In the genomic region with DNA sequence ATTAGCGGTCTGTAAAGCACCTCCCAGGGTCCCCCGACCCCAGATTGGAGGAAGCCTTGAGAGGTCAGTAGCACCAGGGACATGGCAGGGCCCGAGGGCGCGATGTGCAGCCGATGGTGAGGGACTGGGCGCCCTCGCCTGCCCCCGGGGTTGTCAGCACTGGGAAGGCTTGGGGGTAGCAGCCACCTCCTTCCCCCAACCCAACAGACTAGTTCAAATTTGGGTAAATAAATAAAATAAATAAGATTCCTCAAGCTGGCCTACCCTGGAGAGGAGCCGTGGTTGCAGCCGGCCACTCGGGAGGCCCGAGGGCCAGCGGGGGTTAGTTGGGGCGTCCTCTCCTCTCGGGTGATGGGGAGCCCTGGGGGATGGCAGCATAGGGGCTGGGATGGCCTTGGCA, we compare ENCODE assay signal across 42 cellular contexts. TPM values are rescaled to one million over a fixed set of nuclear protein-coding genes. Genes with fewer than 3 reads are reported as not detected.
"Had no signal": no experiment of that assay in that cellular context is flagged by ENCODE, and none has a peak within 500 bp of the region (broad histone marks: within the 10 kb centered on the region; RNA-seq: fewer than 3 reads in every experiment).

No MANE protein-coding gene starts in this region.

- ATAC-seq: activated naive CD4-positive, alpha-beta T cell treated with anti-CD3 and anti-CD28 coated beads, Interleukin-2, amount 50 U/mL, for 72 hours; activated naive CD8-positive, alpha-beta T cell treated with anti-CD3 and anti-CD28 coated beads, Interleukin-2, amount 50 U/mL, for 24 hours; activated T-cell treated with anti-CD3 and anti-CD28 coated beads, Interleukin-2, amount 50 U/mL, for 4 hours; activated T-cell treated with anti-CD3 and anti-CD28 coated beads, Interleukin-2, amount 50 U/mL, for 72 hours; activated T-helper 17 cell treated with anti-CD3 and anti-CD28 coated beads, Interleukin-2, amount 50 U/mL, for 72 hours; body of pancreas had no signal

- DNase-seq: activated effector memory CD4-positive, alpha-beta T cell treated with anti-CD3 and anti-CD28 coated beads, Interleukin-2, amount 50 U/mL, for 16 hours; activated effector memory CD4-positive, alpha-beta T cell treated with Interleukin-2 at 50 U/mL for 16 hours; activated gamma-delta T cell; activated gamma-delta T cell treated with Interleukin-2 at 50 U/mL for 16 hours; activated naive CD4-positive, alpha-beta T cell; activated naive CD4-positive, alpha-beta T cell treated with anti-CD3 and anti-CD28 coated beads for 36 hours; activated naive CD4-positive, alpha-beta T cell treated with anti-CD3 and anti-CD28 coated beads, Interleukin-2, amount 10 ng/mL, durations not matched to agents 7 days and 5 days; activated naive CD4-positive, alpha-beta T cell treated with anti-CD3 and anti-CD28 coated beads, Interleukin-2, amount 50 U/mL, for 16 hours; activated naive CD4-positive, alpha-beta T cell treated with Interleukin-2 at 50 U/mL for 16 hours; activated naive CD8-positive, alpha-beta T cell treated with anti-CD3 and anti-CD28 coated beads for 36 hours; activated naive CD8-positive, alpha-beta T cell treated with anti-CD3 and anti-CD28 coated beads, Interleukin-2, amount 10 ng/mL, durations not matched to agents 7 days and 5 days; activated naive CD8-positive, alpha-beta T cell treated with anti-CD3 and anti-CD28 coated beads, Interleukin-2, amount 50 U/mL, for 24 hours; activated T-cell treated with anti-CD3 and anti-CD28 coated beads for 4 hours; activated T-cell treated with anti-CD3 and anti-CD28 coated beads, Interleukin-2, amount 50 U/mL, for 1 hour; activated T-cell treated with anti-CD3 and anti-CD28 coated beads, Interleukin-2, amount 50 U/mL, for 24 hours; activated T-cell treated with anti-CD3 and anti-CD28 coated beads, Interleukin-2, amount 50 U/mL, for 4 hours; activated T-cell treated with anti-CD3 and anti-CD28 coated beads, Interleukin-2, amount 50 U/mL, for 48 hours; activated T-cell treated with anti-CD3 and anti-CD28 coated beads, Interleukin-2, amount 50 U/mL, for 72 hours; adrenal gland; amniotic stem cell; amygdala; anterior cingulate cortex; aorta; body of pancreas; brain microvascular endothelial cell; central memory CD4-positive, alpha-beta T cell; cerebellar nuclear complex had no signal

- H3K9me3 ChIP-seq: adrenal gland, ascending aorta, body of pancreas, breast epithelium had no signal

- H3K4me3 ChIP-seq: adrenal gland, ascending aorta, body of pancreas, breast epithelium, cardiac muscle cell had no signal

- H3K27ac ChIP-seq: adrenal gland, ascending aorta, body of pancreas, brain microvascular endothelial cell, breast epithelium, cardiac muscle cell had no signal

- H3K36me3 Mint-ChIP-seq: activated naive CD4-positive, alpha-beta T cell treated with anti-CD3 and anti-CD28 coated beads, Interleukin-2, amount 10 ng/mL, durations not matched to agents 7 days and 5 days; activated naive CD4-positive, alpha-beta T cell treated with anti-CD3 and anti-CD28 coated beads, Interleukin-2, amount 50 U/mL, for 24 hours; activated naive CD4-positive, alpha-beta T cell treated with anti-CD3 and anti-CD28 coated beads, Interleukin-2, amount 50 U/mL, for 72 hours; activated naive CD8-positive, alpha-beta T cell; activated naive CD8-positive, alpha-beta T cell treated with anti-CD3 and anti-CD28 coated beads for 36 hours; activated naive CD8-positive, alpha-beta T cell treated with anti-CD3 and anti-CD28 coated beads, Interleukin-2, amount 10 ng/mL, durations not matched to agents 7 days and 5 days; brain had no signal

- H3K9me3 Mint-ChIP-seq: activated naive CD4-positive, alpha-beta T cell treated with anti-CD3 and anti-CD28 coated beads for 36 hours; activated naive CD4-positive, alpha-beta T cell treated with anti-CD3 and anti-CD28 coated beads, Interleukin-2, amount 10 ng/mL, durations not matched to agents 7 days and 5 days; activated naive CD4-positive, alpha-beta T cell treated with anti-CD3 and anti-CD28 coated beads, Interleukin-2, amount 50 U/mL, for 24 hours; activated naive CD4-positive, alpha-beta T cell treated with anti-CD3 and anti-CD28 coated beads, Interleukin-2, amount 50 U/mL, for 72 hours; activated naive CD8-positive, alpha-beta T cell treated with anti-CD3 and anti-CD28 coated beads for 36 hours; activated naive CD8-positive, alpha-beta T cell treated with anti-CD3 and anti-CD28 coated beads, Interleukin-2, amount 10 ng/mL, durations not matched to agents 7 days and 5 days; activated naive CD8-positive, alpha-beta T cell treated with anti-CD3 and anti-CD28 coated beads, Interleukin-2, amount 50 U/mL, for 24 hours; activated T-cell treated with anti-CD3 and anti-CD28 coated beads, Interleukin-2, amount 50 U/mL, for 24 hours; activated T-cell treated with anti-CD3 and anti-CD28 coated beads, Interleukin-2, amount 50 U/mL, for 4 hours; activated T-cell treated with anti-CD3 and anti-CD28 coated beads, Interleukin-2, amount 50 U/mL, for 72 hours; activated T-helper 1 cell treated with anti-CD3 and anti-CD28 coated beads, Interleukin-12 subunit alpha, Interleukin-12 subunit beta, Interleukin-2, Interleukin-4 antibody, amounts not matched to agents 30 ng/mL and 10 ng/mL and 1 ng/mL, durations not matched to agents 14 hours and 24 hours and 36 hours; activated T-helper 17 cell treated with anti-CD3 and anti-CD28 coated beads, Interleukin-2, amount 50 U/mL, for 72 hours; activated T-helper 2 cell treated with anti-CD3 and anti-CD28 coated beads, Interferon-gamma antibody, Interleukin-2, Interleukin-4, amounts not matched to agents 10 μg/mL and 5 μg/mL and 100 μg/mL, durations not matched to agents 14 hours and 24 hours and 36 hours; brain; central memory CD8-positive, alpha-beta T cell had no signal

- H3K4me3 Mint-ChIP-seq: activated naive CD4-positive, alpha-beta T cell treated with anti-CD3 and anti-CD28 coated beads for 36 hours; activated naive CD4-positive, alpha-beta T cell treated with anti-CD3 and anti-CD28 coated beads, Interleukin-2, amount 10 ng/mL, durations not matched to agents 7 days and 5 days; activated naive CD4-positive, alpha-beta T cell treated with anti-CD3 and anti-CD28 coated beads, Interleukin-2, amount 50 U/mL, for 24 hours; activated naive CD8-positive, alpha-beta T cell; activated naive CD8-positive, alpha-beta T cell treated with anti-CD3 and anti-CD28 coated beads for 36 hours; activated naive CD8-positive, alpha-beta T cell treated with anti-CD3 and anti-CD28 coated beads, Interleukin-2, amount 10 ng/mL, durations not matched to agents 7 days and 5 days; activated naive CD8-positive, alpha-beta T cell treated with anti-CD3 and anti-CD28 coated beads, Interleukin-2, amount 50 U/mL, for 24 hours; activated T-cell treated with anti-CD3 and anti-CD28 coated beads, Interleukin-2, amount 50 U/mL, for 24 hours; activated T-cell treated with anti-CD3 and anti-CD28 coated beads, Interleukin-2, amount 50 U/mL, for 4 hours; activated T-cell treated with anti-CD3 and anti-CD28 coated beads, Interleukin-2, amount 50 U/mL, for 72 hours; activated T-helper 17 cell treated with anti-CD3 and anti-CD28 coated beads, Interleukin-2, amount 50 U/mL, for 72 hours; brain; central memory CD8-positive, alpha-beta T cell had no signal

- H3K36me3 ChIP-seq: adrenal gland, ascending aorta, brain microvascular endothelial cell, breast epithelium, cardiac muscle cell had no signal

- H3K4me1 ChIP-seq: adrenal gland, ascending aorta, breast epithelium had no signal

- H3K27me3 ChIP-seq: adrenal gland had no signal

- H3K27ac Mint-ChIP-seq: activated naive CD4-positive, alpha-beta T cell treated with anti-CD3 and anti-CD28 coated beads for 36 hours; activated naive CD4-positive, alpha-beta T cell treated with anti-CD3 and anti-CD28 coated beads, Interleukin-2, amount 10 ng/mL, durations not matched to agents 7 days and 5 days; activated naive CD4-positive, alpha-beta T cell treated with anti-CD3 and anti-CD28 coated beads, Interleukin-2, amount 50 U/mL, for 24 hours; activated naive CD8-positive, alpha-beta T cell; activated naive CD8-positive, alpha-beta T cell treated with anti-CD3 and anti-CD28 coated beads for 36 hours; activated naive CD8-positive, alpha-beta T cell treated with anti-CD3 and anti-CD28 coated beads, Interleukin-2, amount 10 ng/mL, durations not matched to agents 7 days and 5 days; activated naive CD8-positive, alpha-beta T cell treated with anti-CD3 and anti-CD28 coated beads, Interleukin-2, amount 50 U/mL, for 24 hours; activated T-cell treated with anti-CD3 and anti-CD28 coated beads, Interleukin-2, amount 50 U/mL, for 24 hours; activated T-cell treated with anti-CD3 and anti-CD28 coated beads, Interleukin-2, amount 50 U/mL, for 72 hours; activated T-helper 1 cell treated with anti-CD3 and anti-CD28 coated beads, Interleukin-12 subunit alpha, Interleukin-12 subunit beta, Interleukin-2, Interleukin-4 antibody, amounts not matched to agents 30 ng/mL and 10 ng/mL and 1 ng/mL, durations not matched to agents 14 hours and 24 hours and 36 hours; activated T-helper 17 cell treated with anti-CD3 and anti-CD28 coated beads, Interleukin-2, amount 50 U/mL, for 72 hours; activated T-helper 2 cell treated with anti-CD3 and anti-CD28 coated beads, Interferon-gamma antibody, Interleukin-2, Interleukin-4, amounts not matched to agents 10 μg/mL and 5 μg/mL and 100 μg/mL, durations not matched to agents 14 hours and 24 hours and 36 hours had no signal

RNA-seq across cellular contexts. Expression of a gene that starts 1.5 kb away (rescaled TPM):
- total RNA-seq: activated naive CD4-positive, alpha-beta T cell treated with anti-CD3 and anti-CD28 coated beads for 36 hours; activated naive CD4-positive, alpha-beta T cell treated with anti-CD3 and anti-CD28 coated beads, Interleukin-2, amount 50 U/mL, for 72 hours; activated naive CD8-positive, alpha-beta T cell treated with anti-CD3 and anti-CD28 coated beads for 36 hours; activated naive CD8-positive, alpha-beta T cell treated with anti-CD3 and anti-CD28 coated beads, Interleukin-2, amount 10 ng/mL, durations not matched to agents 7 days and 5 days; activated T-cell treated with anti-CD3 and anti-CD28 coated beads, Interleukin-2, amount 50 U/mL, for 4 hours; activated T-cell treated with anti-CD3 and anti-CD28 coated beads, Interleukin-2, amount 50 U/mL, for 72 hours; activated T-helper 1 cell treated with anti-CD3 and anti-CD28 coated beads, Interleukin-12 subunit alpha, Interleukin-12 subunit beta, Interleukin-2, Interleukin-4 antibody, amounts not matched to agents 30 ng/mL and 10 ng/mL and 1 ng/mL, durations not matched to agents 14 hours and 24 hours and 36 hours; activated T-helper 17 cell treated with anti-CD3 and anti-CD28 coated beads, Interleukin-2, amount 50 U/mL, for 72 hours; activated T-helper 2 cell treated with anti-CD3 and anti-CD28 coated beads, Interferon-gamma antibody, Interleukin-2, Interleukin-4, amounts not matched to agents 10 μg/mL and 5 μg/mL and 100 μg/mL, durations not matched to agents 14 hours and 24 hours and 36 hours; adrenal gland; aorta; ascending aorta; astrocyte; body of pancreas; breast epithelium; bronchial epithelial cell; cardiac muscle cell; cardiac septum had no signal
- polyA plus RNA-seq: adipose tissue, adrenal gland, aorta, cardiac muscle cell had no signal

RNA-seq across cellular contexts. Expression of a gene that starts 6.6 kb away (rescaled TPM):
- total RNA-seq: aorta, ascending aorta, body of pancreas, bronchial epithelial cell, cardiac septum had no signal
- polyA plus RNA-seq: aorta, cardiac muscle cell had no signal

RNA-seq across cellular contexts. Expression of a gene that starts 13.6 kb away (rescaled TPM):
- total RNA-seq: activated naive CD8-positive, alpha-beta T cell treated with anti-CD3 and anti-CD28 coated beads, Interleukin-2, amount 10 ng/mL, durations not matched to agents 7 days and 5 days; ascending aorta; bronchial epithelial cell had no signal
